ENCODE assay signal across 8 cellular contexts in the genomic region with DNA sequence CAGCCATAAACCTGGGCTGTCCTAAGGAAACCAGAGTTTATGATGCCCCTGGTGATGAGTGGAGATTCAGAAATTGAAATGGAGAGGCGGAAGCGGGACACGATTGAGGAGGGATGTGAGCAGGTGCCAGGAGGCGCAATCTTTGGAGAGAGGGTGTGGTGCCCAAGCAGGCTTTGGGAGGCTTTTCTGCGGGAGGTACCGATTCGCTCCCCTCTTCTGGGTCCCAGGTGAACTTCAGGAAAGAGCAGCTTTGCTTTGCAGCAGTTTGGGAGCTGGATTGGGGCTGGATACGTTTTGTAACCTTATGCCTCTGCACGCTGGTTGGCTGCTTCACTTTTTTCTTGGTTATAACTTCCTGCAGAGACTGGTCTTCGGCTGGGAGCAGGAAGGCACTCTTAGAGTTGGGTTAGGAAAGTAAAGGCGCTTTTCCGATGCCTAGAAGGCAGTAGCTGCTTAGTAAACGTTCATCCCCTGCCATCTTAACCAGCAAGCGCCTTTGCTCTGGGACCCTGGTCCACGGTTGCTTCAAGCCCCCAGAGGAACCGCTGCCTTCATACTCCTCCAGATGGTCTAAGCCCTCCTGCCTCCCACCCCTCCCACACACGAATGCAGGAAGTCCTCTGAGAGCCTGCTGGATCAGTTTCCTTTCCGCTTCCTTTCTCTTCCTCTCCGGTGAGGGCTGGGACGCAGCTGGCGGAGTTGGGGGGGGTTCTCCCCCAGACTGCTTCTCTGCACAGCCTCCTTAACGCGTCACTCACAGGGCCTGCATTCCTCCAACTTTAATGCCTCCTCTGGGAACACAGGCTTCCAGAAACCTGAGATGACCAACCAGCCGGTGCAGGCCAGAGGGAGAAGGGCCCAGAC. TPM values are rescaled to one million over a fixed set of nuclear protein-coding genes. Genes with fewer than 3 reads are reported as not detected.
A peak's percentile ranks its signal among the peaks of the same experiment; 100 is the strongest.
DNase-seq lines count a peak whose midpoint lies in the region; ATAC-seq and TF ChIP-seq lines count a peak whose summit lies in the region.

No MANE protein-coding gene starts in this region.

- ATAC-seq in HG03521 (IDR thresholded peaks at IDR 0.05; ENCODE audit: unreplicated experiment): no peak
- no peak for ATAC-seq in HG03520 (IDR thresholded peaks at IDR 0.05; ENCODE audit: unreplicated experiment)

- H3K4me3 ChIP-seq in fibroblast of lung (replicated peaks in 1 of 4; ENCODE audit: control extremely low read depth in 1 of 4, insufficient read depth in 1 of 4, low read depth in 3 of 4, low read length in 4 of 4): no peak overlapping the region
- peak overlapping the region; percentile 32 to 34 for H3K4me3 ChIP-seq in neutrophil (ENCODE audit: low read depth in 1 of 2, low read length in 1 of 2)

- intact Hi-C loops in CD14-positive monocyte (cut with micrococcal nuclease): no loop called here

- H4K20me1 ChIP-seq in fibroblast of lung (ENCODE audit: control insufficient read depth, extremely low read depth, insufficient read depth, low read length): no peaks in the 10 kb centered on the region

- TF ChIP-seq CTCF in CD14-positive monocyte (IDR thresholded peaks at IDR 0.05): no peak
- TF ChIP-seq CTCF in fibroblast of lung (conservative IDR thresholded peaks at IDR 0.05 in 1 of 2, IDR thresholded peaks at IDR 0.05 in 1 of 2; ENCODE audit: low read depth in 1 of 2, low read length in 2 of 2): no peak
- no peak for TF ChIP-seq CTCF in neutrophil (IDR thresholded peaks at IDR 0.05)

- H3K27ac ChIP-seq in fibroblast of lung (ENCODE audit: insufficient read depth, low read length) (no peak overlapping the region), neutrophil (peak overlapping the region; percentile 57)

- H3K27ac Mint-ChIP-seq in CD14-positive monocyte: peak overlapping the region; percentile 21 to 84 (median 82)

- no peaks in the 10 kb centered on the region for H3K36me3 Mint-ChIP-seq in CD14-positive monocyte

- H3K4me3 Mint-ChIP-seq in CD14-positive monocyte: peak overlapping the region; percentile 73 to 96

- no peak overlapping the region for H3K9ac ChIP-seq in fibroblast of lung (ENCODE audit: insufficient read depth, low read length)

- H3K27me3 ChIP-seq in fibroblast of lung (ENCODE audit: control insufficient read depth, insufficient read depth, low read length) (no peaks in the 10 kb centered on the region), neutrophil (no peaks in the 10 kb centered on the region)

- DNase-seq in CD14-positive monocyte (ENCODE audit: low spot score) (no peak), NCI-H2171 (lab: John Stamatoyannopoulos, UW) (peak; percentile 87), fibroblast of lung (ENCODE audit: low read depth in 2 of 2) (peak; percentile 31 to 44), HK-2 (ENCODE audit: unreplicated experiment) (no peak), foreskin melanocyte (no peak)

- H3K4me1 ChIP-seq in fibroblast of lung (ENCODE audit: control insufficient read depth, extremely low read depth, insufficient read depth, low read length) (no peaks in the 10 kb centered on the region), neutrophil (ENCODE audit: control insufficient read depth in 1 of 2, insufficient read depth in 1 of 2, low read depth in 1 of 2, low read length in 1 of 2) (peaks cover 33 to 34% of the 10 kb centered on the region in 2 experiments)

- peak overlapping the region; percentile 73 for H2AFZ ChIP-seq in fibroblast of lung (ENCODE audit: low read length)

- peak overlapping the region; percentile 32 for H3K4me2 ChIP-seq in fibroblast of lung (ENCODE audit: extremely low read depth, insufficient read depth, low read length)

- no peaks in the 10 kb centered on the region for H3K9me3 Mint-ChIP-seq in CD14-positive monocyte

- H3K4me1 Mint-ChIP-seq in CD14-positive monocyte: peaks cover 46% of the 10 kb centered on the region

- no peaks in the 10 kb centered on the region for H3K79me2 ChIP-seq in fibroblast of lung (ENCODE audit: control insufficient read depth, insufficient read depth, low read length)

- H3K36me3 ChIP-seq in fibroblast of lung (ENCODE audit: control insufficient read depth, insufficient read depth, low read length): no peaks in the 10 kb centered on the region
- H3K36me3 ChIP-seq in neutrophil: no peaks in the 10 kb centered on the region

- no peaks in the 10 kb centered on the region for H3K9me3 ChIP-seq in fibroblast of lung (ENCODE audit: control insufficient read depth, insufficient read depth, low read depth, low read length)
- H3K9me3 ChIP-seq in neutrophil: no peaks in the 10 kb centered on the region

- peaks cover 0 to 1% (median 0%) of the 10 kb centered on the region in 3 donors for H3K27me3 Mint-ChIP-seq in CD14-positive monocyte (ENCODE audit: low read depth in 3 of 3)

RNA-seq across cellular contexts. Expression of gene NEK6, which starts 15.2 kb away (rescaled TPM):
- polyA plus RNA-seq in CD14-positive monocyte (10 to 100 TPM; 26.1 to 35.8 TPM), fibroblast of lung (71.4 and 102 TPM in 2 replicates)
- total RNA-seq in fibroblast of lung: 64.5 and 71.2 TPM in 2 replicates
- 55.8 and 75.3 TPM in 2 replicates for polyA plus RNA-seq in fibroblast of lung (2012)
- polyA minus RNA-seq in fibroblast of lung (ENCODE audit: low replicate concordance): 119 and 153 TPM in 2 replicates

Comparison
In these comparisons a context has a peak if more than half of its experiments do, and no peak if none do; other contexts are left out.
1. DNase-seq: peak in NCI-H2171 (single experiment) and fibroblast of lung (2 of 2); none in CD14-positive monocyte (single experiment), HK-2 (single experiment) and foreskin melanocyte (single experiment).
2. H3K4me3 ChIP-seq: peak in neutrophil (2 of 2); none in fibroblast of lung (0 of 4).